Comparison of ENCODE assay signal across 15 cellular contexts in the genomic region with DNA sequence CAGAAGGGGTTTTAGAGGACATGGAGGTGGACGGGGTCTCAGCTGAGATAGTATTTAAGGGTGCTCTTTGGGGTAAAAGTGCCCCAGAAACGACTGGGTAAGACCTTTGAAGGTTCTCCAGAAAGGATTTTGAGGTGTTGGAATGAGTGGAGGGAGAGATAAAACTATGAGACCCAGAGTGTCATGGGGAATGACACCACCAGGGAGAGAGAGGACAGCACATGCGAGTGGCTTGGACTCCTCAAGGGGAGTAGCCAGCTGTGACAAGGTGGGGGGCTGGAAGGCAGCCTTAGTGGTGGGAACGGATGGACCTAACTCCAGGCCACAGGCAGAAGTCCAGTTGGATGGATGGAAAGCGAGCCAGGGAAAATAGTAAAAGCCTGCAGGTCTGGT. TPM values are rescaled to one million over a fixed set of nuclear protein-coding genes. Genes with fewer than 3 reads are reported as not detected.
DNase-seq lines count a peak whose midpoint lies in the region; ATAC-seq and TF ChIP-seq lines count a peak whose summit lies in the region.
"Had no signal": no experiment of that assay in that cellular context is flagged by ENCODE, and none has a peak within 500 bp of the region (broad histone marks: within the 10 kb centered on the region; RNA-seq: fewer than 3 reads in every experiment).

No MANE protein-coding gene starts in this region.

- H3K4me1 ChIP-seq in SJSA1 (replicated peaks) (peaks cover 39% of the 10 kb centered on the region), smooth muscle cell (ENCODE audit: low read depth) (peaks cover 17% of the 10 kb centered on the region)

- no peak overlapping the region for H2AFZ ChIP-seq in smooth muscle cell (ENCODE audit: low read depth)

- no peak overlapping the region for H3K4me3 Mint-ChIP-seq in activated CD4-positive, alpha-beta T cell treated with anti-CD3 and anti-CD28 coated beads for 36 hours
- H3K4me3 Mint-ChIP-seq in endothelial cell (ENCODE audit: unreplicated experiment): peak overlapping the region; percentile 4

- H3K9me3 ChIP-seq in SJSA1 (replicated peaks) (no peaks in the 10 kb centered on the region), smooth muscle cell (replicated peaks; ENCODE audit: low read depth) (no peaks in the 10 kb centered on the region)
- H3K9me3 ChIP-seq: heart left ventricle, tibial artery had no signal

- no peaks in the 10 kb centered on the region for H3K9me3 Mint-ChIP-seq in activated CD4-positive, alpha-beta T cell treated with anti-CD3 and anti-CD28 coated beads for 36 hours (ENCODE audit: low read depth)
- no peaks in the 10 kb centered on the region for H3K9me3 Mint-ChIP-seq in endothelial cell (ENCODE audit: unreplicated experiment)

- CTCF ChIA-PET in activated CD4-positive, alpha-beta T cell treated with anti-CD3 and anti-CD28 coated beads for 36 hours (lab: Charles Lee): no interaction called here
- CTCF ChIA-PET in HEK293T (lab: Yijun Ruan, JAX): no interaction called here

- H4K20me1 ChIP-seq in smooth muscle cell (ENCODE audit: low read depth): peaks cover 7% of the 10 kb centered on the region

- H3K27me3 ChIP-seq in SJSA1 (replicated peaks): no peaks in the 10 kb centered on the region
- H3K27me3 ChIP-seq in smooth muscle cell (ENCODE audit: low read depth): no peaks in the 10 kb centered on the region
- H3K27me3 ChIP-seq: heart left ventricle, tibial artery had no signal

- H3K9ac ChIP-seq in smooth muscle cell (ENCODE audit: low read depth): no peak overlapping the region

- no peaks in the 10 kb centered on the region for H3K27me3 Mint-ChIP-seq in activated CD4-positive, alpha-beta T cell treated with anti-CD3 and anti-CD28 coated beads for 36 hours
- peaks cover 9% of the 10 kb centered on the region for H3K27me3 Mint-ChIP-seq in endothelial cell (ENCODE audit: unreplicated experiment)

- peak; percentile 52 for ATAC-seq in activated CD4-positive, alpha-beta T cell treated with anti-CD3 and anti-CD28 coated beads for 36 hours
- ATAC-seq in GM19035 (IDR thresholded peaks at IDR 0.05; ENCODE audit: unreplicated experiment): no peak

- no peak overlapping the region for H3K4me3 ChIP-seq in SJSA1
- H3K4me3 ChIP-seq in smooth muscle cell: no peak overlapping the region
- H3K4me3 ChIP-seq: heart left ventricle, lung, SK-N-MC, tibial artery had no signal

- H3K36me3 ChIP-seq in SJSA1: peaks cover 18% of the 10 kb centered on the region
- H3K36me3 ChIP-seq in smooth muscle cell (ENCODE audit: low read depth): peaks cover 5% of the 10 kb centered on the region

- POLR2A ChIA-PET in activated CD4-positive, alpha-beta T cell treated with anti-CD3 and anti-CD28 coated beads for 36 hours (lab: Charles Lee): no interaction called here
- POLR2A ChIA-PET in HEK293T (lab: Yijun Ruan, JAX): no interaction called here

- peak overlapping the region; percentile 61 for H3K27ac Mint-ChIP-seq in activated CD4-positive, alpha-beta T cell treated with anti-CD3 and anti-CD28 coated beads for 36 hours
- H3K27ac Mint-ChIP-seq in endothelial cell (ENCODE audit: unreplicated experiment): peak overlapping the region; percentile 46

- no peaks in the 10 kb centered on the region for H3F3A ChIP-seq in smooth muscle cell (ENCODE audit: low read depth)

- peak overlapping the region; percentile 78 for H3K27ac ChIP-seq in SJSA1
- H3K27ac ChIP-seq in smooth muscle cell (ENCODE audit: low read depth): peak overlapping the region; percentile 55
- H3K27ac ChIP-seq: SK-N-MC, tibial artery had no signal

- WGBS in smooth muscle cell (ENCODE audit: low lambda C conversion rate): 83% methylated on average over 5 of the region's 5 CpGs

- H3K4me1 Mint-ChIP-seq in activated CD4-positive, alpha-beta T cell treated with anti-CD3 and anti-CD28 coated beads for 36 hours: peaks cover 13% of the 10 kb centered on the region
- H3K4me1 Mint-ChIP-seq in endothelial cell (ENCODE audit: unreplicated experiment): peaks cover 22% of the 10 kb centered on the region

- H3K79me2 ChIP-seq in smooth muscle cell (ENCODE audit: low read depth): no peaks in the 10 kb centered on the region

- H3K36me3 Mint-ChIP-seq in activated CD4-positive, alpha-beta T cell treated with anti-CD3 and anti-CD28 coated beads for 36 hours (ENCODE audit: low read depth): peaks cover 17% of the 10 kb centered on the region
- H3K36me3 Mint-ChIP-seq in endothelial cell (ENCODE audit: low read depth, unreplicated experiment): peaks cover 35% of the 10 kb centered on the region

- peak overlapping the region; percentile 68 for H3K4me2 ChIP-seq in smooth muscle cell

- TF ChIP-seq CTCF in endothelial cell (IDR thresholded peaks at IDR 0.05; ENCODE audit: unreplicated experiment) (no peak), smooth muscle cell (IDR thresholded peaks at IDR 0.05; ENCODE audit: borderline replicate concordance, insufficient read depth, poor library complexity, severe bottlenecking) (no peak)

- DNase-seq in activated CD4-positive, alpha-beta T cell treated with anti-CD3 and anti-CD28 coated beads for 36 hours: no peak
- DNase-seq in activated CD4-positive, alpha-beta T cell treated with anti-CD3 and anti-CD28 coated beads, Interleukin-2, amount 50 U/mL, for 4 hours: no peak
- DNase-seq in SJSA1 (ENCODE audit: low read depth in 1 of 2, low spot score in 2 of 2) (no peak), endothelial cell (ENCODE audit: low spot score) (no peak), smooth muscle cell (lab: John Stamatoyannopoulos, UW; ENCODE audit: unreplicated experiment) (no peak), OCI-M2 (lab: John Stamatoyannopoulos, UW; ENCODE audit: unreplicated experiment) (no peak), HEK293T (ENCODE audit: extremely low spot score) (no peak)
- DNase-seq: activated CD4-positive, alpha-beta T cell treated with anti-CD3 and anti-CD28 coated beads, Interleukin-2, amount 50 U/mL, for 1 hour; DND-41; NCI-H1694 had no signal

- intact Hi-C loops in activated CD4-positive, alpha-beta T cell treated with anti-CD3 and anti-CD28 coated beads for 36 hours (cut with DNase I, micrococcal nuclease): no loop called here

TF ChIP-seq in HEK293T, 16 proteins besides CTCF, POLR2A, EP300 and RAD21:
- TF ChIP-seq SUZ12 (IDR thresholded peaks at IDR 0.05) (no peak), FOXM1 (IDR thresholded peaks at IDR 0.05; ENCODE audit: borderline replicate concordance) (no peak), TARDBP (IDR thresholded peaks at IDR 0.05) (no peak), BHLHE40 (IDR thresholded peaks at IDR 0.05; ENCODE audit: borderline replicate concordance) (no peak), ZNF384 (IDR thresholded peaks at IDR 0.05) (no peak), NFRKB (IDR thresholded peaks at IDR 0.05) (no peak), FOXK2 (IDR thresholded peaks at IDR 0.05) (no peak), CTBP1 (IDR thresholded peaks at IDR 0.05; ENCODE audit: borderline replicate concordance) (no peak), ELF4 (IDR thresholded peaks at IDR 0.05) (no peak)

RNA-seq across cellular contexts. Expression of a gene that starts 19.2 kb away (rescaled TPM):
- total RNA-seq in activated CD4-positive, alpha-beta T cell treated with anti-CD3 and anti-CD28 coated beads for 36 hours: under 1 TPM; 0.69 to 0.72 TPM
- total RNA-seq in SJSA1 (2014; rRNA removed; shearing (Covaris generic)): 6.0 and 8.6 TPM in 2 replicates
- total RNA-seq in endothelial cell (ENCODE audit: unreplicated experiment) (0.72 TPM), smooth muscle cell (2.6 and 3.9 TPM in 2 replicates)
- 2.4 and 3.7 TPM in 2 replicates for polyA plus RNA-seq in smooth muscle cell
